ENCODE assay signal across 10 cellular contexts in genomic region chr1:168467452-168467851, GRCh38.
DNase-seq lines count a peak whose midpoint lies in the region; ATAC-seq and TF ChIP-seq lines count a peak whose summit lies in the region.
"Had no signal": no experiment of that assay in that cellular context is flagged by ENCODE, and none has a peak within 500 bp of the region (broad histone marks: within the 10 kb centered on the region; RNA-seq: fewer than 3 reads in every experiment).

No MANE protein-coding gene starts in this region.

- H3K36me3 ChIP-seq in CD8-positive, alpha-beta memory T cell (ENCODE audit: insufficient read depth, low read length) = no peaks in the 10 kb centered on the region
- H3K36me3 ChIP-seq in mesodermal cell (ENCODE audit: control insufficient read depth, insufficient read depth, low read length) (no peaks in the 10 kb centered on the region), lower lobe of right lung (no peaks in the 10 kb centered on the region)

- no peaks in the 10 kb centered on the region for H3K9me3 ChIP-seq in CD8-positive, alpha-beta memory T cell (ENCODE audit: low read length)
- no peaks in the 10 kb centered on the region for H3K9me3 ChIP-seq in mesodermal cell (ENCODE audit: control insufficient read depth, low read length)
- no peaks in the 10 kb centered on the region for H3K9me3 ChIP-seq in lower lobe of right lung

- peaks cover 0 to 12% (median 0%) of the 10 kb centered on the region in 3 donors for H3K36me3 Mint-ChIP-seq in CD8-positive, alpha-beta memory T cell
- no peaks in the 10 kb centered on the region for H3K36me3 Mint-ChIP-seq in T-cell
- no peaks in the 10 kb centered on the region for H3K36me3 Mint-ChIP-seq in progenitor cell of endocrine pancreas (ENCODE audit: insufficient read depth)

- intact Hi-C loops in lower lobe of right lung (cut with DNase I) = no loop called here

- CTCF ChIA-PET in CD8-positive, alpha-beta memory T cell (lab: Charles Lee) = interaction anchor here (0.8 to 2.2 kb wide), 3 partner anchors 13 to 125 kb away, joined by 3 to 6 read pairs (median 3); no protein-coding TSS in a partner anchor
- CTCF ChIA-PET in T-cell (lab: Charles Lee) = interaction anchor here (1.2 to 2.4 kb wide), 4 partner anchors 11 to 136 kb away, joined by 3 to 10 read pairs (median 4); no protein-coding TSS in a partner anchor

- TF ChIP-seq CTCF in lower lobe of right lung (IDR thresholded peaks at IDR 0.05) (no peak), progenitor cell of endocrine pancreas (IDR thresholded peaks at IDR 0.05; ENCODE audit: unreplicated experiment) (no peak)

- H3K4me1 ChIP-seq in CD8-positive, alpha-beta memory T cell (ENCODE audit: insufficient read depth, low read length) = peaks cover 54% of the 10 kb centered on the region
- H3K4me1 ChIP-seq in mesodermal cell (ENCODE audit: control insufficient read depth, insufficient read depth, low read length, poor library complexity, severe bottlenecking) (peaks cover 34% of the 10 kb centered on the region), lower lobe of right lung (peaks cover 48% of the 10 kb centered on the region)

- H3K27me3 Mint-ChIP-seq in CD8-positive, alpha-beta memory T cell = no peaks in the 10 kb centered on the region
- H3K27me3 Mint-ChIP-seq in T-cell = no peaks in the 10 kb centered on the region
- H3K27me3 Mint-ChIP-seq in progenitor cell of endocrine pancreas = no peaks in the 10 kb centered on the region

- peak overlapping the region; percentile 34 for H3K4me3 ChIP-seq in CD8-positive, alpha-beta memory T cell (ENCODE audit: low read length)
- no peak overlapping the region for H3K4me3 ChIP-seq in mesodermal cell (ENCODE audit: extremely low read depth, insufficient read depth, low read length, poor library complexity, severe bottlenecking)
- H3K4me3 ChIP-seq in lower lobe of right lung = no peak overlapping the region

- no peak overlapping the region for H3K27ac ChIP-seq in CD8-positive, alpha-beta memory T cell (ENCODE audit: low read depth, low read length)
- peak overlapping the region; percentile 41 for H3K27ac ChIP-seq in mesodermal cell (ENCODE audit: low read depth, low read length, severe bottlenecking)
- no peak overlapping the region for H3K27ac ChIP-seq in lower lobe of right lung

- H3K27ac Mint-ChIP-seq in CD8-positive, alpha-beta memory T cell = peak overlapping the region; percentile 32 to 97 (median 80)
- peak overlapping the region; percentile 90 to 95 for H3K27ac Mint-ChIP-seq in T-cell
- no peak overlapping the region for H3K27ac Mint-ChIP-seq in progenitor cell of endocrine pancreas

- POLR2A ChIA-PET in CD8-positive, alpha-beta memory T cell (lab: Charles Lee) = interaction anchor here (1.6 kb wide), 1 partner anchor 28 kb away, joined by 3 read pairs; no protein-coding TSS in a partner anchor
- POLR2A ChIA-PET in T-cell (lab: Charles Lee) = no interaction called here

- H3K27me3 ChIP-seq in CD8-positive, alpha-beta memory T cell (ENCODE audit: insufficient read depth, low read length, poor library complexity, severe bottlenecking) = no peaks in the 10 kb centered on the region
- no peaks in the 10 kb centered on the region for H3K27me3 ChIP-seq in lower lobe of right lung (ENCODE audit: low read depth)

- H3K4me3 Mint-ChIP-seq in CD8-positive, alpha-beta memory T cell = peak overlapping the region; percentile 50 to 78 (median 65)
- H3K4me3 Mint-ChIP-seq in T-cell = peak overlapping the region; percentile 34 to 55 (median 50)
- H3K4me3 Mint-ChIP-seq in progenitor cell of endocrine pancreas (ENCODE audit: low read depth) = no peak overlapping the region

- H3K4me1 Mint-ChIP-seq in CD8-positive, alpha-beta memory T cell = peaks cover 63 to 71% (median 69%) of the 10 kb centered on the region in 3 donors
- H3K4me1 Mint-ChIP-seq in T-cell (peaks cover 61 to 66% (median 62%) of the 10 kb centered on the region in 3 donors), progenitor cell of endocrine pancreas (ENCODE audit: low read depth) (peaks cover 11% of the 10 kb centered on the region)

- WGBS in mesodermal cell (ENCODE audit: insufficient coverage in 2 of 2), 2 experiments = 83% methylated on average over 1 of the region's 3 CpGs; no CpG with 5 or more reads in 1 of the 2 experiments

- no peak for DNase-seq in CD8-positive, alpha-beta memory T cell
- DNase-seq in T-cell (no peak), 8988T (no peak), lower lobe of right lung (no peak), amygdala (lab: John Stamatoyannopoulos, UW) (no peak), progenitor cell of endocrine pancreas (ENCODE audit: low spot score, unreplicated experiment) (no peak)
- DNase-seq: NCI-H1436, NCI-H774 had no signal

- no peaks in the 10 kb centered on the region for H3K9me3 Mint-ChIP-seq in CD8-positive, alpha-beta memory T cell
- H3K9me3 Mint-ChIP-seq in T-cell (peaks cover 0 to 6% (median 4%) of the 10 kb centered on the region in 3 donors), progenitor cell of endocrine pancreas (ENCODE audit: low read depth) (no peaks in the 10 kb centered on the region)

- peak; percentile 40 for ATAC-seq in GM21619 (IDR thresholded peaks at IDR 0.05; ENCODE audit: unreplicated experiment)
- ATAC-seq in T-cell (replicated peaks in 1 of 4) = peak in 2 of 4 experiments; percentile 23 to 24
- no peak for ATAC-seq in lower lobe of right lung
